In genomic region chr4:42642136-42642797, GRCh38 we compare ENCODE assay signal across 12 cellular contexts. TPM values are rescaled to one million over a fixed set of nuclear protein-coding genes. Genes with fewer than 3 reads are reported as not detected.
A peak's percentile ranks its signal among the peaks of the same experiment; 100 is the strongest.
DNase-seq lines count a peak whose midpoint lies in the region; ATAC-seq, FAIRE-seq and TF ChIP-seq lines count a peak whose summit lies in the region.
"Had no signal": no experiment of that assay in that cellular context is flagged by ENCODE, and none has a peak within 500 bp of the region (broad histone marks: within the 10 kb centered on the region; RNA-seq: fewer than 3 reads in every experiment).

No MANE protein-coding gene starts in this region.

- H3K4me2 ChIP-seq in OCI-LY7 (ENCODE audit: low read length), result peak overlapping the region; percentile 80

- peaks cover 100% of the 10 kb centered on the region for H3K79me2 ChIP-seq in OCI-LY7 (ENCODE audit: insufficient read depth, low read depth, low read length)

- no peak overlapping the region for H3K4me3 ChIP-seq in CD8-positive, alpha-beta memory T cell (ENCODE audit: low read length)
- H3K4me3 ChIP-seq in OCI-LY7 (ENCODE audit: low read depth, low read length, poor library complexity, severe bottlenecking), result peak overlapping the region; percentile 65
- H3K4me3 ChIP-seq: K562, skin epidermis had no signal

- H3K4me1 ChIP-seq in CD8-positive, alpha-beta memory T cell (ENCODE audit: insufficient read depth, low read length), result peaks cover 75% of the 10 kb centered on the region
- H3K4me1 ChIP-seq in OCI-LY7 (ENCODE audit: insufficient read depth, low read length, poor library complexity, severe bottlenecking), result peaks cover 97% of the 10 kb centered on the region

- H3K9me3 ChIP-seq in CD8-positive, alpha-beta memory T cell (ENCODE audit: low read length), result no peaks in the 10 kb centered on the region
- no peaks in the 10 kb centered on the region for H3K9me3 ChIP-seq in OCI-LY7 (ENCODE audit: low read length)

- DNase-seq in CD8-positive, alpha-beta memory T cell, result no peak
- DNase-seq in GM19239 (ENCODE audit: insufficient read length, low spot score) (no peak), OCI-LY7 (ENCODE audit: low spot score) (no peak), memory B cell (ENCODE audit: low spot score in 2 of 2) (no peak), HT-29 (ENCODE audit: low spot score) (no peak), DMS53 (lab: John Stamatoyannopoulos, UW) (no peak), NCI-H2029 (lab: John Stamatoyannopoulos, UW) (no peak)
- DNase-seq: activated effector memory CD4-positive, alpha-beta T cell treated with anti-CD3 and anti-CD28 coated beads, Interleukin-2, amount 50 U/mL, for 16 hours; NCI-H2171 treated with DMSO at 0.1 percent for 48 hours had no signal

- H3K9me2 ChIP-seq in OCI-LY7 (ENCODE audit: insufficient read depth, low read length), result no peaks in the 10 kb centered on the region

- H3K36me3 ChIP-seq in CD8-positive, alpha-beta memory T cell (ENCODE audit: insufficient read depth, low read length), result no peaks in the 10 kb centered on the region
- H3K36me3 ChIP-seq in OCI-LY7 (ENCODE audit: insufficient read depth, low read length), result peaks cover 22% of the 10 kb centered on the region; the same call in 1 of the 2 replicates

- H3K27ac Mint-ChIP-seq in CD8-positive, alpha-beta memory T cell, result peak overlapping the region in 6 of 8 donors; percentile 6 to 69 (median 44)
- H3K27ac Mint-ChIP-seq in memory B cell, result peak overlapping the region; percentile 97

- BruUV-seq in OCI-LY7 (replicated peaks; lab: Mats Ljungman, UMichigan), result no TSS peak

- H4K20me1 ChIP-seq in OCI-LY7 (ENCODE audit: insufficient read depth, low read length), result no peaks in the 10 kb centered on the region

- peaks cover 88 to 100% (median 97%) of the 10 kb centered on the region in 3 donors for H3K4me1 Mint-ChIP-seq in CD8-positive, alpha-beta memory T cell
- H3K4me1 Mint-ChIP-seq in memory B cell, result peaks cover 62% of the 10 kb centered on the region

- H3K27me3 ChIP-seq in CD8-positive, alpha-beta memory T cell (ENCODE audit: insufficient read depth, low read length, poor library complexity, severe bottlenecking), result no peaks in the 10 kb centered on the region

- peak overlapping the region in 5 of 7 donors; percentile 27 to 74 (median 55) for H3K4me3 Mint-ChIP-seq in CD8-positive, alpha-beta memory T cell
- peak overlapping the region; percentile 55 for H3K4me3 Mint-ChIP-seq in memory B cell

- H3K27me3 Mint-ChIP-seq in CD8-positive, alpha-beta memory T cell, result no peaks in the 10 kb centered on the region
- no peaks in the 10 kb centered on the region for H3K27me3 Mint-ChIP-seq in memory B cell

- intact Hi-C loops in OCI-LY7 (cut with micrococcal nuclease; ENCODE audit: unreplicated experiment), result loop anchor here (5.0 kb wide), 1 partner anchor 1650 kb away; no protein-coding TSS in a partner anchor

- H3K27ac ChIP-seq in CD8-positive, alpha-beta memory T cell (ENCODE audit: low read depth, low read length), result no peak overlapping the region
- peak overlapping the region; percentile 99 for H3K27ac ChIP-seq in OCI-LY7 (ENCODE audit: low read depth, low read length, poor library complexity, severe bottlenecking)
- H3K27ac ChIP-seq: skin epidermis had no signal

- CTCF ChIA-PET in CD8-positive, alpha-beta memory T cell (lab: Charles Lee), result no interaction called here
- CTCF ChIA-PET in OCI-LY7 (lab: Charles Lee; ENCODE audit: unreplicated experiment), result no interaction called here

- POLR2A ChIA-PET in CD8-positive, alpha-beta memory T cell (lab: Charles Lee), result interaction anchor here (0.8 kb wide), 1 partner anchor 15 kb away, joined by 3 read pairs; the partner anchor contains the start of gene ATP8A1
- POLR2A ChIA-PET in OCI-LY7 (lab: Charles Lee), result interaction anchor here (1.0 to 9.4 kb wide), 11 partner anchors 8 to 73 kb away, joined by 3 to 132 read pairs (median 5); partner anchors contain the start of gene ATP8A1

- ATAC-seq in memory B cell (ENCODE audit: low read depth), result no peak
- no peak for ATAC-seq in HG03565 (IDR thresholded peaks at IDR 0.05; ENCODE audit: unreplicated experiment)
- ATAC-seq: K562 had no signal

- H3K36me3 Mint-ChIP-seq in CD8-positive, alpha-beta memory T cell, result peaks cover 0 to under 1% (median 0%) of the 10 kb centered on the region in 3 donors
- H3K36me3 Mint-ChIP-seq in memory B cell, result no peaks in the 10 kb centered on the region

- peak; percentile 93 for FAIRE-seq in GM19239 (lab: Jason Lieb, UNC)
- FAIRE-seq: K562 had no signal

- no peak overlapping the region for H2AFZ ChIP-seq in OCI-LY7 (ENCODE audit: low read length)

- no peak for TF ChIP-seq CTCF in OCI-LY7 (conservative IDR thresholded peaks at IDR 0.05; ENCODE audit: low read length)

- H3K9me3 Mint-ChIP-seq in CD8-positive, alpha-beta memory T cell, result no peaks in the 10 kb centered on the region
- H3K9me3 Mint-ChIP-seq in memory B cell, result peaks cover 1% of the 10 kb centered on the region

RNA-seq across cellular contexts. Expression of gene ATP8A1, which starts 14.6 kb away (rescaled TPM):
- 10 to 100 TPM; 23.3 to 24.4 TPM for total RNA-seq in CD8-positive, alpha-beta memory T cell
- polyA plus RNA-seq in CD8-positive, alpha-beta memory T cell, result 13.8 TPM
- total RNA-seq in OCI-LY7 (2014; rRNA removed; shearing (Covaris generic)), result 76.7 and 80.0 TPM in 2 replicates
- 141 and 149 TPM in 2 replicates for total RNA-seq in OCI-LY7 (2022)
- 0.68 and 0.69 TPM in 2 replicates for total RNA-seq in HT-29 (2014; rRNA removed; shearing (Covaris generic))

Comparison
In these comparisons a context has a peak if more than half of its experiments do, and no peak if none do; other contexts are left out.
1. RNA of gene ATP8A1, which starts 14.6 kb away (total RNA-seq): 76.7 to 149 TPM in OCI-LY7 and 23.3 to 24.4 TPM in CD8-positive, alpha-beta memory T cell; 0.68 to 0.69 TPM in HT-29; every median in the first group is over 10 times any median in the second.